In genomic region chr1:26168410-26169167, GRCh38 we compare ENCODE assay signal across 8 cellular contexts. TPM values are rescaled to one million over a fixed set of nuclear protein-coding genes. Genes with fewer than 3 reads are reported as not detected.
A peak's percentile ranks its signal among the peaks of the same experiment; 100 is the strongest.
DNase-seq lines count a peak whose midpoint lies in the region; ATAC-seq, FAIRE-seq and TF ChIP-seq lines count a peak whose summit lies in the region.

C1orf232 (minus strand) TSS chr1:26168963; CDS start chr1:26168499, 464 bp downstream.

- peak within 1 kb of the TSS; percentile 39 to 97 (median 85) for H3K27ac Mint-ChIP-seq in CD8-positive, alpha-beta memory T cell
- no peak within 1 kb of the TSS for H3K27ac Mint-ChIP-seq in astrocyte (ENCODE audit: unreplicated experiment)

- no peak for TF ChIP-seq POLR2A in lower leg skin (IDR thresholded peaks at IDR 0.05)
- no peak for TF ChIP-seq POLR2A in transverse colon (IDR thresholded peaks at IDR 0.05)

- H3K36me3 Mint-ChIP-seq in CD8-positive, alpha-beta memory T cell, result peaks cover 0 to 6% (median 0%) of the 10 kb centered on the region in 3 donors
- no peaks in the 10 kb centered on the region for H3K36me3 Mint-ChIP-seq in astrocyte (ENCODE audit: low read depth, unreplicated experiment)

- 65 to 66% methylated on average over 4 to 5 of the region's 5 CpGs for WGBS in lower leg skin, 2 donors
- WGBS in transverse colon (ENCODE audit: low coverage in 1 of 2), 2 donors, result 61% methylated on average over 5 of the region's 5 CpGs; no CpG with 5 or more reads in 1 of the 2 donors

- no peaks in the 10 kb centered on the region for H3K27me3 ChIP-seq in CD8-positive, alpha-beta memory T cell (ENCODE audit: insufficient read depth, low read length, poor library complexity, severe bottlenecking)
- H3K27me3 ChIP-seq in astrocyte (ENCODE audit: insufficient read depth, low read length) (no peaks in the 10 kb centered on the region), transverse colon (peaks cover 3% of the 10 kb centered on the region)

- no peak for FAIRE-seq in astrocyte (lab: Jason Lieb, UNC)

- no peaks in the 10 kb centered on the region for H3K9me3 ChIP-seq in CD8-positive, alpha-beta memory T cell (ENCODE audit: low read length)
- H3K9me3 ChIP-seq in astrocyte (ENCODE audit: insufficient read depth, low read depth, low read length) (no peaks in the 10 kb centered on the region), transverse colon (no peaks in the 10 kb centered on the region)

- TF ChIP-seq CTCF in astrocyte (IDR thresholded peaks at IDR 0.05; ENCODE audit: insufficient read depth, low read depth, low read length) (no peak), lower leg skin (IDR thresholded peaks at IDR 0.05) (no peak), transverse colon (IDR thresholded peaks at IDR 0.05) (no peak)

- peaks cover 20% of the 10 kb centered on the region for H3K79me2 ChIP-seq in astrocyte (ENCODE audit: insufficient read depth, low read length)

- no peaks in the 10 kb centered on the region for H3K36me3 ChIP-seq in CD8-positive, alpha-beta memory T cell (ENCODE audit: insufficient read depth, low read length)
- no peaks in the 10 kb centered on the region for H3K36me3 ChIP-seq in astrocyte (ENCODE audit: insufficient read depth, low read length)
- no peaks in the 10 kb centered on the region for H3K36me3 ChIP-seq in transverse colon

- H3K4me3 ChIP-seq in CD8-positive, alpha-beta memory T cell (ENCODE audit: low read length), result peak within 1 kb of the TSS; percentile 68
- H3K4me3 ChIP-seq in astrocyte (ENCODE audit: insufficient read depth, low read depth, low read length) (peak within 1 kb of the TSS; percentile 68), lower leg skin (ENCODE audit: low read depth, poor library complexity, severe bottlenecking) (peak within 1 kb of the TSS; percentile 84), transverse colon (peak within 1 kb of the TSS; percentile 59 to 91 (median 62))

- H3K4me1 Mint-ChIP-seq in CD8-positive, alpha-beta memory T cell, result peaks cover 15 to 33% (median 26%) of the 10 kb centered on the region in 3 donors
- H3K4me1 Mint-ChIP-seq in astrocyte (ENCODE audit: low read depth, unreplicated experiment), result peaks cover 6% of the 10 kb centered on the region

- peak within 1 kb of the TSS; percentile 86 for H3K27ac ChIP-seq in CD8-positive, alpha-beta memory T cell (ENCODE audit: low read depth, low read length)
- H3K27ac ChIP-seq in astrocyte (ENCODE audit: low read depth, low read length) (peak within 1 kb of the TSS; percentile 74), transverse colon (peak within 1 kb of the TSS; percentile 70 to 87 (median 78))

- no peak for TF ChIP-seq EP300 in transverse colon (IDR thresholded peaks at IDR 0.05; ENCODE audit: low read depth)

- no peak for DNase-seq in CD8-positive, alpha-beta memory T cell
- peak; percentile 89 for DNase-seq in NCI-H1092 treated with DMSO at 0.1 percent for 48 hours (lab: John Stamatoyannopoulos, UW)
- no peak for DNase-seq in astrocyte (ENCODE audit: low read depth)
- DNase-seq in lower leg skin (ENCODE audit: low spot score in 2 of 2), result no peak
- DNase-seq in transverse colon, result no peak
- no peak for DNase-seq in GM03348 (ENCODE audit: low spot score)

- ATAC-seq in HG03175 (IDR thresholded peaks at IDR 0.05; ENCODE audit: unreplicated experiment), result no peak
- no peak for ATAC-seq in GM19455 (IDR thresholded peaks at IDR 0.05; ENCODE audit: unreplicated experiment)

- in situ Hi-C loops in transverse colon (cut with MboI; ENCODE audit: low pct_ligation_motif_present in 1 of 4, low pct_unique_long_range_greater_than_20kb in 1 of 4, low sequenced_read_pairs in 3 of 4), result loop anchor here in 2 of 4 donors (25.0 kb wide), 1 partner anchor 131 kb away; the partner anchor contains the start of gene SLC30A2 (in 2 of the 2)

- peak within 1 kb of the TSS; percentile 88 for H3K4me2 ChIP-seq in astrocyte (ENCODE audit: low read length)

- CTCF ChIA-PET in CD8-positive, alpha-beta memory T cell (lab: Charles Lee), result interaction anchor here (0.9 to 8.2 kb wide), 11 partner anchors 11 to 246 kb away, joined by 3 to 87 read pairs (median 7); partner anchors contain the start of genes CD52 and CEP85

- peak within 1 kb of the TSS; percentile 96 for H2AFZ ChIP-seq in astrocyte (ENCODE audit: low read depth, low read length)

- intact Hi-C loops in lower leg skin (cut with DNase I; ENCODE audit: low total_unique reads) (no loop called here), transverse colon (cut with DNase I; ENCODE audit: low total_unique reads) (no loop called here)

- no peaks in the 10 kb centered on the region for H3K9me3 Mint-ChIP-seq in CD8-positive, alpha-beta memory T cell
- no peaks in the 10 kb centered on the region for H3K9me3 Mint-ChIP-seq in astrocyte (ENCODE audit: unreplicated experiment)

- H3K9ac ChIP-seq in astrocyte (ENCODE audit: low read length), result peak within 1 kb of the TSS; percentile 94

- H3K4me3 Mint-ChIP-seq in CD8-positive, alpha-beta memory T cell, result peak within 1 kb of the TSS; percentile 86 to 95 (median 88)
- peak within 1 kb of the TSS; percentile 89 for H3K4me3 Mint-ChIP-seq in astrocyte (ENCODE audit: unreplicated experiment)

- peaks cover 26% of the 10 kb centered on the region for H3K4me1 ChIP-seq in CD8-positive, alpha-beta memory T cell (ENCODE audit: insufficient read depth, low read length)
- H3K4me1 ChIP-seq in astrocyte (ENCODE audit: insufficient read depth, low read length), result peaks cover 20% of the 10 kb centered on the region
- H3K4me1 ChIP-seq in transverse colon, result peaks cover 13 to 24% (median 21%) of the 10 kb centered on the region in 4 donors

- no peaks in the 10 kb centered on the region for H4K20me1 ChIP-seq in astrocyte (ENCODE audit: insufficient read depth, low read length)

- POLR2A ChIA-PET in CD8-positive, alpha-beta memory T cell (lab: Charles Lee), result no interaction called here

- H3K27me3 Mint-ChIP-seq in CD8-positive, alpha-beta memory T cell, result peaks cover 2 to 6% of the 10 kb centered on the region in 2 donors
- H3K27me3 Mint-ChIP-seq in astrocyte (ENCODE audit: low read depth, unreplicated experiment), result no peaks in the 10 kb centered on the region

RNA-seq across cellular contexts. Expression of gene C1orf232, which starts in this region (rescaled TPM):
- not detected for total RNA-seq in CD8-positive, alpha-beta memory T cell
- polyA plus RNA-seq in CD8-positive, alpha-beta memory T cell, result not detected
- total RNA-seq in astrocyte (not detected in 2 replicates), lower leg skin (not detected), transverse colon (not detected)
